18 cellular contexts compared by ENCODE assay signal in the genomic region with DNA sequence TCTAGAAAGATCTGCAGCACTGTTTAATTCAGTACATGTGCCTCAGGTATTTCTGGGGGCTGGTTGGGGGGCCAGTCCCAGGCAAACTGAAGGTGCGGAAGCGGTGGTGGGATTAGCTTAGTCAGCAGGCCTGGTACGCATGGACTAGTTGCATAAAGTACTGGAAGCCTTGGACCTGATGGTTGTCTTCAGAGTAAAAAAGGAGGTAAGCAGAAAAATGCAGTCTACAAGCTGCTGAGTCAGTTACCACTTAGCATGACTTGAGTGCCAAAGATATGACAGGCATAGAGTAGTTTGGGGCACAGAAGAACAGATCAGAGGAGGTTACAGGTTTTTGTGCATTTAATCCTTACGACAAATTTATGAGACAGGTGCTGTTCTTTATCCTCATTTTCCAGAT. TPM values are rescaled to one million over a fixed set of nuclear protein-coding genes. Genes with fewer than 3 reads are reported as not detected.
"Had no signal": no experiment of that assay in that cellular context is flagged by ENCODE, and none has a peak within 500 bp of the region (broad histone marks: within the 10 kb centered on the region; RNA-seq: fewer than 3 reads in every experiment).

No MANE protein-coding gene starts in this region.

- H3K4me1 ChIP-seq: colonic mucosa, esophagus squamous epithelium had no signal

- DNase-seq: activated CD4-positive, CD25-positive, alpha-beta regulatory T cell treated with anti-CD3 and anti-CD28 coated beads, Interleukin-2, amount 50 U/mL, for 72 hours; activated naive CD8-positive, alpha-beta T cell treated with anti-CD3 and anti-CD28 coated beads for 36 hours; aorta; colonic mucosa; esophagus squamous epithelium; left cardiac atrium; ovary; sigmoid colon; stimulated activated CD4-positive, alpha-beta T cell treated with anti-CD3 and anti-CD28 coated beads, Interleukin-12 subunit alpha, Interleukin-12 subunit beta, amount 100 ng/mL, for 4 hours; stimulated activated CD4-positive, alpha-beta T cell treated with anti-CD3 and anti-CD28 coated beads, Interleukin-2, amount 100 ng/mL, for 24 hours; tibial artery; uterus had no signal

- H3K27ac ChIP-seq: colonic mucosa, esophagus squamous epithelium, ovary, tibial artery, uterus had no signal

- H3K36me3 ChIP-seq: colonic mucosa, esophagus squamous epithelium, ovary, sigmoid colon, tibial artery, uterus had no signal

- H3K27me3 ChIP-seq: colonic mucosa, esophagus squamous epithelium, ovary, sigmoid colon, tibial artery, uterus had no signal

- H3K4me3 ChIP-seq: colonic mucosa, esophagus squamous epithelium, lung, ovary, sigmoid colon, tibial artery, uterus had no signal

- H3K9me3 ChIP-seq: colonic mucosa, esophagus squamous epithelium, ovary, sigmoid colon, tibial artery, uterus had no signal

RNA-seq across cellular contexts. Expression of a gene that starts 19.9 kb away (rescaled TPM):
- total RNA-seq: activated CD8-positive, alpha-beta memory T cell treated with anti-CD3 and anti-CD28 coated beads for 36 hours; activated naive CD8-positive, alpha-beta T cell treated with anti-CD3 and anti-CD28 coated beads for 36 hours; cardiac septum; esophagus squamous epithelium; fibroblast of villous mesenchyme; pulmonary artery endothelial cell; T-helper 2 cell treated with Interferon-gamma antibody and Interleukin-4, amounts not matched to agents 100 ng/mL and 5 ng/mL, for 36 hours had no signal
